8 cellular contexts compared by ENCODE assay signal in the genomic region with DNA sequence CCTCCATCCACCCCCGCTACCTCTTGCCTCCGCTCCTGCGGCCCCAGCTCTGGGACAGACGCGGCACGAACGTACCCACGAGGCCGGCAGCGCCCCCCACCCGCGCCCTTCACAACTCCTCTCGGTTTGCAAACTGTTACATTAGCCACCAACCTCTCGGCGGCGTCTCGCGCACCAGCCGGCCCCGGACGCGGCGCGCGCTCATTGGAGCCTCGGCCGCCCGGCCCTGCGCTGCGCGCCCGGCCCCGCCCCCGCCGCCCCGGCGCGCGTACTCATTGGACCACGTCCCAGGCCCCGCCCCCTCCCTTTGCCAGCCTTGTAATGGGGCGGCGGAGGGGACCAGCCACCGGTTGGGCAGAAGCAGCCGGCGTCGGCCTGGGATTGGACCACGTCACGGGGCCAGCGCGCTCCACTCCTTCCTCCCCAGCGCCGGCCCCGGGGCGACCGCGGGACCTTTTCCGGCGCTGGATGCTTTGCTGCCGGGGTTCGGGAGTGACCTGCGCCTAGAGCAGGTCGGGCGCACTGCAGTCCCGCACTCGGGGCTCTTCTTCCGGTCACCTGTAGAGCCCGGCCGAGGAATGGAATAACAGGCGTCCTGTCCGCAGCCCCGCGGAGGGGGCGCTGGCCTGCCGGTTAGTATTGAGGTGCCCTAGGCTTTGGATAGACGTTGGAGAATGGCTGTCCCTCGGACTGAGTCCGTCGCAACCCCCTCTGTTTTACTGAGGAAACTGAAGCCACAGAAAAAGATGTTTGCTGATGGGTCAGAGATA. TPM values are rescaled to one million over a fixed set of nuclear protein-coding genes. Genes with fewer than 3 reads are reported as not detected.
DNase-seq lines count a peak whose midpoint lies in the region; ATAC-seq and TF ChIP-seq lines count a peak whose summit lies in the region.

A gene with protein sequence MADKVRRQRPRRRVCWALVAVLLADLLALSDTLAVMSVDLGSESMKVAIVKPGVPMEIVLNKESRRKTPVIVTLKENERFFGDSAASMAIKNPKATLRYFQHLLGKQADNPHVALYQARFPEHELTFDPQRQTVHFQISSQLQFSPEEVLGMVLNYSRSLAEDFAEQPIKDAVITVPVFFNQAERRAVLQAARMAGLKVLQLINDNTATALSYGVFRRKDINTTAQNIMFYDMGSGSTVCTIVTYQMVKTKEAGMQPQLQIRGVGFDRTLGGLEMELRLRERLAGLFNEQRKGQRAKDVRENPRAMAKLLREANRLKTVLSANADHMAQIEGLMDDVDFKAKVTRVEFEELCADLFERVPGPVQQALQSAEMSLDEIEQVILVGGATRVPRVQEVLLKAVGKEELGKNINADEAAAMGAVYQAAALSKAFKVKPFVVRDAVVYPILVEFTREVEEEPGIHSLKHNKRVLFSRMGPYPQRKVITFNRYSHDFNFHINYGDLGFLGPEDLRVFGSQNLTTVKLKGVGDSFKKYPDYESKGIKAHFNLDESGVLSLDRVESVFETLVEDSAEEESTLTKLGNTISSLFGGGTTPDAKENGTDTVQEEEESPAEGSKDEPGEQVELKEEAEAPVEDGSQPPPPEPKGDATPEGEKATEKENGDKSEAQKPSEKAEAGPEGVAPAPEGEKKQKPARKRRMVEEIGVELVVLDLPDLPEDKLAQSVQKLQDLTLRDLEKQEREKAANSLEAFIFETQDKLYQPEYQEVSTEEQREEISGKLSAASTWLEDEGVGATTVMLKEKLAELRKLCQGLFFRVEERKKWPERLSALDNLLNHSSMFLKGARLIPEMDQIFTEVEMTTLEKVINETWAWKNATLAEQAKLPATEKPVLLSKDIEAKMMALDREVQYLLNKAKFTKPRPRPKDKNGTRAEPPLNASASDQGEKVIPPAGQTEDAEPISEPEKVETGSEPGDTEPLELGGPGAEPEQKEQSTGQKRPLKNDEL (minus strand): TSS at position 206 of the 770 bp plus-strand sequence. CDS start 1,045 bp downstream, outside the sequence.

- peak within 1 kb of the TSS; percentile 95 for H3K27ac Mint-ChIP-seq in T-helper 17 cell

- H3K4me3 Mint-ChIP-seq in T-helper 17 cell, result peak within 1 kb of the TSS; percentile 98

- peaks cover 0 to 20% of the 10 kb centered on the region in 2 donors for H3K4me1 ChIP-seq in right atrium auricular region
- H3K4me1 ChIP-seq in uterus, result peaks cover 4 to 18% of the 10 kb centered on the region in 2 donors

- H3K4me1 Mint-ChIP-seq in T-helper 17 cell, result peaks cover 34% of the 10 kb centered on the region

- H3K36me3 ChIP-seq in right atrium auricular region, result peaks cover 30% of the 10 kb centered on the region
- no peaks in the 10 kb centered on the region for H3K36me3 ChIP-seq in uterus

- H3K9me3 ChIP-seq in T-helper 17 cell (ENCODE audit: control insufficient read depth, low read length, poor library complexity, severe bottlenecking), result no peaks in the 10 kb centered on the region
- no peaks in the 10 kb centered on the region for H3K9me3 ChIP-seq in right atrium auricular region
- no peaks in the 10 kb centered on the region for H3K9me3 ChIP-seq in uterus

- intact Hi-C loops in uterus (cut with DNase I; ENCODE audit: low total_unique reads), result no loop called here

- ATAC-seq in HG02885 (IDR thresholded peaks at IDR 0.05; ENCODE audit: poor library complexity, unreplicated experiment) (peak; percentile 95), T-helper 17 cell (peak; percentile 90)

- H3K27me3 Mint-ChIP-seq in T-helper 17 cell, result no peaks in the 10 kb centered on the region

- TF ChIP-seq POLR2A in GM15510 (IDR thresholded peaks at IDR 0.05; ENCODE audit: borderline replicate concordance, extremely low read depth, insufficient read length), result peak; percentile 73
- peak; percentile 74 to 83 for TF ChIP-seq POLR2A in uterus (IDR thresholded peaks at IDR 0.05)

- TF ChIP-seq CTCF in right atrium auricular region (IDR thresholded peaks at IDR 0.05), result no peak
- TF ChIP-seq CTCF in uterus (IDR thresholded peaks at IDR 0.05), result peak in 1 of 4 experiments; percentile 37

- H3K4me3 ChIP-seq in right atrium auricular region (peak within 1 kb of the TSS; percentile 78 to 90), uterus (peak within 1 kb of the TSS; percentile 86 to 88)

- H3K36me3 Mint-ChIP-seq in T-helper 17 cell (ENCODE audit: low read depth), result peaks cover 12% of the 10 kb centered on the region

- DNase-seq in NCI-H1694 treated with DMSO at 0.1 percent for 48 hours (lab: John Stamatoyannopoulos, UW), result peak; percentile 44
- DNase-seq in T-helper 17 cell, result peak; percentile 99 to 100 (median 99)
- DNase-seq in right atrium auricular region (ENCODE audit: low spot score), result peak; percentile 99
- DNase-seq in pulmonary artery endothelial cell (ENCODE audit: low read depth, low spot score), result peak; percentile 87
- DNase-seq in uterus, result peak; percentile 97 to 98

- H3K27ac ChIP-seq in angular gyrus (ENCODE audit: low read depth, low read length) (peak within 1 kb of the TSS; percentile 68), right atrium auricular region (peak within 1 kb of the TSS; percentile 85 to 89), uterus (peak within 1 kb of the TSS; percentile 79 to 93)

- H3K27me3 ChIP-seq in right atrium auricular region, result no peaks in the 10 kb centered on the region
- H3K27me3 ChIP-seq in uterus, result no peaks in the 10 kb centered on the region

RNA-seq across cellular contexts. Expression of the gene that starts here (rescaled TPM):
- total RNA-seq in T-helper 17 cell (100 to 1,000 TPM; 132 to 162 TPM), right atrium auricular region (10 to 100 TPM; 56.8 to 69.7 TPM), pulmonary artery endothelial cell (174 and 354 TPM in 2 replicates), uterus (10 to 100 TPM; 10.8 to 91.4 (median 61.2) TPM)

Comparison
In these comparisons a context has a peak if more than half of its experiments do, and no peak if none do; other contexts are left out.
1. Peak in every context shown above with its lines: DNase-seq, ATAC-seq, H3K4me3 ChIP-seq and H3K27ac ChIP-seq.
2. DNase-seq: peak in every context shown above with its lines; median percentile 99 in T-helper 17 cell; 99 in right atrium auricular region; 98 in uterus; 87 in pulmonary artery endothelial cell; 44 in NCI-H1694 treated with DMSO at 0.1 percent for 48 hours.